In the genomic region with DNA sequence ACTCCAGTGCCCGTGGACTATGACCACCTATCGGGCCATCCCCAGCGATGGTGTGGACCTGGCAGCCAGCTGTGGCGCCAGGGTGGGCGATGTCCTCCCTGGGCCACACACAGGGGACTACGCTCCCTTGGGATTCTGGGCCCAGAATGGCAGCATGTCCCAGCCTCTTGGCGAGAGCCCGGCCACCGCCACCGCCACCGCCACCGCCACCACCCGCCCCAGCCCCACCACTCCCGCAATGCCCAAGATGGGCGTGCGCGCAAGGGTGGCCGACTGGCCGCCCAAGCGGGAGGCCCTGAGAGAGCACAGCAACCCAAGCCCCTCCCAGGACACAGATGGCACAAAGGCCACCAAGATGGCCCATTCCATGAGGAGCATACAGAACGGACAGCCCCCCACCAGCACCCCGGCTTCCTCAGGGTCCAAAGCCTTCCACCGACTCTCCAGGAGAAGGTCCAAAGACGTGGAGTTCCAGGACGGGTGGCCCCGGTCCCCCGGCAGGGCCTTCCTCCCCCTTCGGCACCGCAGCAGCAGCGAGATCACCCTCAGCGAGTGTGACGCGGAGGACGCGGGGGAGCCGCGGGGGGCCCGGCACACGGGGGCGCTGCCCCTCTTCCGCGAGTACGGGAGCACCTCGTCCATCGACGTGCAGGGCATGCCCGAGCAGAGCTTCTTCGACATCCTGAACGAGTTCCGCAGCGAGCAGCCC, we compare ENCODE assay signal across 19 cellular contexts.
"Had no signal": no experiment of that assay in that cellular context is flagged by ENCODE, and none has a peak within 500 bp of the region (broad histone marks: within the 10 kb centered on the region; RNA-seq: fewer than 3 reads in every experiment).

No MANE protein-coding gene starts in this region.

- H3K36me3 Mint-ChIP-seq: natural killer cell had no signal

- H3K27ac ChIP-seq: colonic mucosa, gastroesophageal sphincter, ovary, psoas muscle, right atrium auricular region, vagina had no signal

- H3K27me3 Mint-ChIP-seq: activated CD4-positive, alpha-beta T cell treated with anti-CD3 and anti-CD28 coated beads, Interleukin-2, amount 10 ng/mL, durations not matched to agents 24 days and 14 days; activated naive CD4-positive, alpha-beta T cell treated with anti-CD3 and anti-CD28 coated beads, Interleukin-2, amount 50 U/mL, for 24 hours; T-helper 17 cell had no signal

- H3K9me3 ChIP-seq: colonic mucosa, ovary, psoas muscle, vagina had no signal

- FAIRE-seq: bronchial epithelial cell, islet of Langerhans had no signal

- H3K27me3 ChIP-seq: colonic mucosa, gastroesophageal sphincter, ovary, right atrium auricular region, vagina had no signal

- H3K36me3 ChIP-seq: colonic mucosa, ovary had no signal

- ATAC-seq: activated CD8-positive, alpha-beta T cell treated with anti-CD3 and anti-CD28 coated beads, Interleukin-2, amount 10 ng/mL, durations not matched to agents 7 days and 5 days; gastroesophageal sphincter; left ventricle myocardium superior; natural killer cell; psoas muscle; T-helper 17 cell had no signal

- H3K9me3 Mint-ChIP-seq: activated CD4-positive, alpha-beta T cell treated with anti-CD3 and anti-CD28 coated beads, Interleukin-2, amount 10 ng/mL, durations not matched to agents 24 days and 14 days; activated naive CD4-positive, alpha-beta T cell treated with anti-CD3 and anti-CD28 coated beads, Interleukin-2, amount 50 U/mL, for 24 hours; natural killer cell had no signal

- H3K4me3 Mint-ChIP-seq: activated CD4-positive, alpha-beta T cell treated with anti-CD3 and anti-CD28 coated beads, Interleukin-2, amount 10 ng/mL, durations not matched to agents 24 days and 14 days; activated CD8-positive, alpha-beta T cell treated with anti-CD3 and anti-CD28 coated beads, Interleukin-2, amount 10 ng/mL, durations not matched to agents 7 days and 5 days; activated naive CD4-positive, alpha-beta T cell treated with anti-CD3 and anti-CD28 coated beads, Interleukin-2, amount 50 U/mL, for 24 hours; natural killer cell; T-helper 17 cell had no signal

- H3K27ac Mint-ChIP-seq: activated CD8-positive, alpha-beta T cell treated with anti-CD3 and anti-CD28 coated beads, Interleukin-2, amount 10 ng/mL, durations not matched to agents 7 days and 5 days; natural killer cell; T-helper 17 cell had no signal

- H3K4me1 ChIP-seq: colonic mucosa, gastroesophageal sphincter, psoas muscle, right atrium auricular region, vagina had no signal

- H3K4me3 ChIP-seq: colonic mucosa, gastroesophageal sphincter, ovary, psoas muscle, right atrium auricular region, vagina had no signal

- DNase-seq: activated CD4-positive, alpha-beta T cell treated with anti-CD3 and anti-CD28 coated beads, Interleukin-2, amount 10 ng/mL, durations not matched to agents 24 days and 14 days; activated CD8-positive, alpha-beta T cell treated with anti-CD3 and anti-CD28 coated beads, Interleukin-2, amount 10 ng/mL, durations not matched to agents 7 days and 5 days; activated gamma-delta T cell treated with Interleukin-2 at 50 U/mL for 16 hours; colonic mucosa; head of caudate nucleus; left ventricle myocardium superior; mammary epithelial cell; midbrain; natural killer cell; ovary; psoas muscle; T-helper 17 cell; trophoblast cell had no signal
